Comparison of ENCODE assay signal across 14 cellular contexts in the genomic region with DNA sequence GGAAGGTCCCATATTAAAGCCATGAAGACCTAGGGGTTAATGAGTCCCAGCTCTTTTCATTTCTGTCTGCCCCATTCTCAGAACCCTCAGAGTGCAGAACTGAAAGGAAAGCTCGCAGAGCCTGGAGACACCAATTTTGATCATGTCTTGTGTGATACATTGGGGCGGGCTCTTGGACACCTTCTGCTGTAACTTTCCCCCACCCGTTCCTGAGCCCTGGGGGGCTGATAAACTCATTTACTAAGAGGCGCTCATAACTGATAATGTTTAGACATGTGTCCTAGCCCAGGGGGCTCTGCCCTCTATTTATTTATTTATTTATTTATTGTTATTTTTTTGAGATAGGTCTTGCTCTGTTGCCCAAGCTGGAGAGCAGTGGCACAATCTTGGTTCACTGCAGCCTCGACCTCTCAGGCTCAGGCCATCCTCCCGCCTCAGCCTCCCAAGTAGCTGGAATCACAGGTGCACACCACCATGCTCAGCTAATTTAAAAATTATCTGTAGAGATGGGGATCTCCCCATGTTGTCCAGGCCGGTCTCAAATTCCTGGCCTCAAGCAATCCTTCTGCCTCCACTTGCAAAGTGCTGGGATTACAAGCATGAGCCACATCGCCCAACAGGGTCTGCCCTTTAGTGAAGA.
DNase-seq lines count a peak whose midpoint lies in the region; ATAC-seq and TF ChIP-seq lines count a peak whose summit lies in the region.
"Had no signal": no experiment of that assay in that cellular context is flagged by ENCODE, and none has a peak within 500 bp of the region (broad histone marks: within the 10 kb centered on the region; RNA-seq: fewer than 3 reads in every experiment).

No MANE protein-coding gene starts in this region.

- H2AK5ac ChIP-seq in IMR-90 (ENCODE audit: low read depth, low read length), result 0 out of 2 replicates have a peak overlapping the region, but pooled peaks have one; percentile 5

- H2BK15ac ChIP-seq in IMR-90 (ENCODE audit: low read depth, low read length), result no peak overlapping the region

- CTCF ChIA-PET in IMR-90 (lab: Yijun Ruan, JAX), result no interaction called here

- TF ChIP-seq POLR2A in IMR-90 (IDR thresholded peaks at IDR 0.05; ENCODE audit: low read depth, low read length), result no peak

- H3K79me1 ChIP-seq in IMR-90 (ENCODE audit: low read depth in 1 of 2, low read length in 2 of 2), result no peaks in the 10 kb centered on the region

- H3K27me3 ChIP-seq in heart right ventricle (no peaks in the 10 kb centered on the region), IMR-90 (ENCODE audit: control insufficient read depth, insufficient read depth, low read length) (0 out of 2 replicates have a peak, but pooled peaks cover 2% of the 10 kb centered on the region), colonic mucosa (no peaks in the 10 kb centered on the region)
- H3K27me3 ChIP-seq: BLaER1 treated with 17β-estradiol and CSF1 and Interleukin-3, amounts not matched to agents 10 nM and 100 nM had no signal

- BruUV-seq in IMR-90 (replicated peaks; lab: Mats Ljungman, UMichigan), result no TSS peak

- no peak for TF ChIP-seq CTCF in heart right ventricle (IDR thresholded peaks at IDR 0.05)
- no peak for TF ChIP-seq CTCF in IMR-90 (conservative IDR thresholded peaks at IDR 0.05; ENCODE audit: low read depth, low read length)
- no peak for TF ChIP-seq CTCF in colonic mucosa (IDR thresholded peaks at IDR 0.05)

- H2BK20ac ChIP-seq in IMR-90 (ENCODE audit: low read depth, low read length), result no peak overlapping the region

- intact Hi-C loops in cardiac septum (cut with DNase I) (no loop called here), heart right ventricle (cut with DNase I) (loop anchor here in 7 of 10 donors (5.0 to 10.0 kb wide), 6 partner anchors 43 to 70 kb away; no protein-coding TSS in a partner anchor), IMR-90 (cut with micrococcal nuclease) (no loop called here), sciatic nerve (cut with DNase I) (no loop called here), colonic mucosa (cut with DNase I) (no loop called here)

- H4K20me1 ChIP-seq in IMR-90 (ENCODE audit: insufficient read depth, low read length), result no peaks in the 10 kb centered on the region
- H4K20me1 ChIP-seq: BLaER1 treated with 17β-estradiol and CSF1 and Interleukin-3, amounts not matched to agents 10 nM and 100 nM had no signal

- H3K9me1 ChIP-seq in IMR-90 (ENCODE audit: insufficient read depth, low read length), result no peaks in the 10 kb centered on the region

- no peak overlapping the region for H3K18ac ChIP-seq in IMR-90 (ENCODE audit: low read depth, low read length)

- POLR2A ChIA-PET in IMR-90 (lab: Charles Lee; ENCODE audit: unreplicated experiment), result no interaction called here

- H3K4me1 ChIP-seq in heart right ventricle (peaks cover 11 to 56% (median 31%) of the 10 kb centered on the region in 9 donors), IMR-90 (ENCODE audit: control insufficient read depth, insufficient read depth, low read length) (no peaks in the 10 kb centered on the region; the same call in none of the 2 replicates), colonic mucosa (no peaks in the 10 kb centered on the region)

- H3K36me3 ChIP-seq in heart right ventricle (no peaks in the 10 kb centered on the region), IMR-90 (ENCODE audit: control insufficient read depth, insufficient read depth, low read length) (no peaks in the 10 kb centered on the region), colonic mucosa (no peaks in the 10 kb centered on the region)

- H3K56ac ChIP-seq in IMR-90 (ENCODE audit: extremely low read depth, insufficient read depth, low read length), result no peak overlapping the region

- peaks cover 0 to 20% (median 8%) of the 10 kb centered on the region in 11 donors for H3K9me3 ChIP-seq in heart right ventricle
- peaks cover 12% of the 10 kb centered on the region for H3K9me3 ChIP-seq in IMR-90 (ENCODE audit: control insufficient read depth, insufficient read depth, low read length)
- H3K9me3 ChIP-seq in colonic mucosa, result no peaks in the 10 kb centered on the region

- H3K9ac ChIP-seq in IMR-90 (ENCODE audit: low read depth, low read length) (no peak overlapping the region), colonic mucosa (ENCODE audit: low read depth in 2 of 2, low read length in 2 of 2) (no peak overlapping the region)
- H3K9ac ChIP-seq: BLaER1 treated with 17β-estradiol and CSF1 and Interleukin-3, amounts not matched to agents 10 nM and 100 nM had no signal

- dilution Hi-C loops in IMR-90 (cut with HindIII; ENCODE audit: low sequenced_read_pairs, unreplicated experiment), result no loop called here

- 94 to 95% methylated on average over 8 of the region's 8 CpGs for WGBS in heart right ventricle, 2 donors
- 100% methylated on average over 1 of the region's 8 CpGs; no CpG with 5 or more reads in 1 of the 2 experiments for WGBS in IMR-90 (ENCODE audit: extremely low coverage in 2 of 2, insufficient read length in 1 of 2), 2 experiments

- H2BK120ac ChIP-seq in IMR-90 (ENCODE audit: low read depth, low read length), result no peak overlapping the region

- ATAC-seq in heart right ventricle, result no peak
- ATAC-seq in IMR-90 (ENCODE audit: low read depth), result no peak
- ATAC-seq in sciatic nerve, result no peak
- ATAC-seq: CD8-positive, alpha-beta T cell had no signal

- H3K4ac ChIP-seq in IMR-90 (ENCODE audit: low read depth, low read length), result no peak overlapping the region

- H3K4me3 ChIP-seq in heart right ventricle (no peak overlapping the region), IMR-90 (ENCODE audit: insufficient read depth, low read depth, low read length) (no peak overlapping the region), colonic mucosa (no peak overlapping the region)
- H3K4me3 ChIP-seq: BLaER1 treated with 17β-estradiol and CSF1 and Interleukin-3, amounts not matched to agents 10 nM and 100 nM had no signal

- no peak overlapping the region for H4K91ac ChIP-seq in IMR-90 (ENCODE audit: insufficient read depth, low read depth, low read length)

- no peak overlapping the region for H2AFZ ChIP-seq in IMR-90 (replicated peaks; ENCODE audit: low read length, poor library complexity)

- peak; percentile 46 for DNase-seq in cardiac septum (ENCODE audit: low spot score)
- DNase-seq in heart right ventricle, result no peak
- no peak for DNase-seq in IMR-90
- DNase-seq in sciatic nerve (ENCODE audit: low spot score), result peak; percentile 45
- DNase-seq in colonic mucosa, result no peak
- DNase-seq in HUDEP-2 (lab: John Stamatoyannopoulos, UW; ENCODE audit: unreplicated experiment in 76 of 76), result no peak
- DNase-seq in superior temporal gyrus (ENCODE audit: extremely low spot score), result no peak
- DNase-seq: 8988T; Calu3; CD8-positive, alpha-beta T cell; DMS79 treated with DMSO at 0.1 percent for 48 hours; GF-D8; H9 had no signal

- no peak overlapping the region for H3K14ac ChIP-seq in IMR-90 (replicated peaks; ENCODE audit: low read depth, low read length)

- H4K5ac ChIP-seq in IMR-90 (ENCODE audit: low read depth, low read length), result no peak overlapping the region

- H3K23ac ChIP-seq in IMR-90 (ENCODE audit: low read depth, low read length), result no peak overlapping the region

- H2AK9ac ChIP-seq in IMR-90 (replicated peaks; ENCODE audit: low read depth, low read length, poor library complexity), result no peak overlapping the region

- in situ Hi-C loops in IMR-90 (cut with MboI; ENCODE audit: low sequenced_read_pairs), result no loop called here

- H4K8ac ChIP-seq in IMR-90 (ENCODE audit: low read depth in 2 of 2, low read length in 2 of 2), result no peak overlapping the region

- H3K27ac ChIP-seq in heart right ventricle (peak overlapping the region in 4 of 10 donors; percentile 15 to 95 (median 86)), IMR-90 (ENCODE audit: insufficient read depth, low read length) (no peak overlapping the region), colonic mucosa (no peak overlapping the region)
- H3K27ac ChIP-seq: BLaER1 treated with 17β-estradiol and CSF1 and Interleukin-3, amounts not matched to agents 10 nM and 100 nM had no signal

- TF ChIP-seq RAD21 in IMR-90 (IDR thresholded peaks at IDR 0.05; ENCODE audit: low read length), result no peak

- H2BK5ac ChIP-seq in IMR-90 (ENCODE audit: low read depth, low read length, poor library complexity, severe bottlenecking), result no peak overlapping the region

- H3K4me2 ChIP-seq in IMR-90 (ENCODE audit: low read depth, low read length), result no peak overlapping the region
- H3K4me2 ChIP-seq: BLaER1 treated with 17β-estradiol and CSF1 and Interleukin-3, amounts not matched to agents 10 nM and 100 nM had no signal

TF ChIP-seq in IMR-90, 13 proteins besides CTCF, POLR2A, EP300 and RAD21:
- TF ChIP-seq RFX5 (IDR thresholded peaks at IDR 0.05; ENCODE audit: low read depth, low read length), result no peak
- TF ChIP-seq MXI1 (IDR thresholded peaks at IDR 0.05; ENCODE audit: borderline replicate concordance, low read depth, low read length), result no peak
- TF ChIP-seq MAFK (IDR thresholded peaks at IDR 0.05; ENCODE audit: low read depth, low read length), result no peak
- TF ChIP-seq BHLHE40 (IDR thresholded peaks at IDR 0.05; ENCODE audit: low read depth, low read length), result no peak
- TF ChIP-seq FOS (IDR thresholded peaks at IDR 0.05; ENCODE audit: low read depth, low read length), result no peak
- TF ChIP-seq, protein P1, sequence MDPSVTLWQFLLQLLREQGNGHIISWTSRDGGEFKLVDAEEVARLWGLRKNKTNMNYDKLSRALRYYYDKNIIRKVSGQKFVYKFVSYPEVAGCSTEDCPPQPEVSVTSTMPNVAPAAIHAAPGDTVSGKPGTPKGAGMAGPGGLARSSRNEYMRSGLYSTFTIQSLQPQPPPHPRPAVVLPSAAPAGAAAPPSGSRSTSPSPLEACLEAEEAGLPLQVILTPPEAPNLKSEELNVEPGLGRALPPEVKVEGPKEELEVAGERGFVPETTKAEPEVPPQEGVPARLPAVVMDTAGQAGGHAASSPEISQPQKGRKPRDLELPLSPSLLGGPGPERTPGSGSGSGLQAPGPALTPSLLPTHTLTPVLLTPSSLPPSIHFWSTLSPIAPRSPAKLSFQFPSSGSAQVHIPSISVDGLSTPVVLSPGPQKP (IDR thresholded peaks at IDR 0.05; ENCODE audit: borderline replicate concordance, low read depth, low read length), result no peak
- TF ChIP-seq, protein P2, sequence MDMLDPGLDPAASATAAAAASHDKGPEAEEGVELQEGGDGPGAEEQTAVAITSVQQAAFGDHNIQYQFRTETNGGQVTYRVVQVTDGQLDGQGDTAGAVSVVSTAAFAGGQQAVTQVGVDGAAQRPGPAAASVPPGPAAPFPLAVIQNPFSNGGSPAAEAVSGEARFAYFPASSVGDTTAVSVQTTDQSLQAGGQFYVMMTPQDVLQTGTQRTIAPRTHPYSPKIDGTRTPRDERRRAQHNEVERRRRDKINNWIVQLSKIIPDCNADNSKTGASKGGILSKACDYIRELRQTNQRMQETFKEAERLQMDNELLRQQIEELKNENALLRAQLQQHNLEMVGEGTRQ (IDR thresholded peaks at IDR 0.05; ENCODE audit: low read depth, low read length), result no peak
- no peak for TF ChIP-seq MAZ (IDR thresholded peaks at IDR 0.05; ENCODE audit: borderline replicate concordance, low read depth, low read length)

Comparison
In these comparisons a context has a peak if more than half of its experiments do, and no peak if none do; other contexts are left out.
1. DNase-seq: peak in cardiac septum (single experiment) and sciatic nerve (single experiment); none in heart right ventricle (0 of 2), IMR-90 (single experiment), colonic mucosa (single experiment), HUDEP-2 (0 of 76) and superior temporal gyrus (single experiment).
2. intact Hi-C loops: an anchor here in heart right ventricle (5.0 to 10.0 kb wide); none called in cardiac septum, IMR-90, sciatic nerve and colonic mucosa.